Comparison of ENCODE assay signal across 21 cellular contexts in the genomic region with DNA sequence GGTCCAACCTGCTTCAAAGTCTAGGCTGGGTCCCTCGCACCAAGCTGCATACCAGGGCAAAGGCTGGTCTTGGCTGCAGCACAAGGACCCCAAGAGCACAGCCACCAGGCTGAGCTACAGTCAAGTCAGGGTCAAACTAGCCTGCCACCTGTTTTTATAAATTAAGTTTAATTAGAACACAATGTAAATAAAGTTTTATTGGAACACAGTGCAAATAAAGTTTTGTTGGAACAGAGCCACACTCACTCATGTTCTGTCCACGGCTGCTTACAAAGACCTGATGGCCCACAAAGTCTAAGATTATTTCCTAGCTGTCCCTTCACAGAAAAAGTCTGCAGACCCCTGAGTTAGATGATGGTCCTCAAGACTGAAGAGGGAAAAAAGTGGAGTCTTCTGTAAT.
"Had no signal": no experiment of that assay in that cellular context is flagged by ENCODE, and none has a peak within 500 bp of the region (broad histone marks: within the 10 kb centered on the region; RNA-seq: fewer than 3 reads in every experiment).

No MANE protein-coding gene starts in this region.

- H3K9me3 Mint-ChIP-seq: activated CD4-positive, alpha-beta memory T cell treated with anti-CD3 and anti-CD28 coated beads for 36 hours; activated CD4-positive, alpha-beta T cell treated with anti-CD3 and anti-CD28 coated beads, Interleukin-2, amount 10 ng/mL, durations not matched to agents 7 days and 5 days; activated naive CD4-positive, alpha-beta T cell treated with anti-CD3 and anti-CD28 coated beads for 36 hours; activated T-cell treated with anti-CD3 and anti-CD28 coated beads, Interleukin-2, amount 50 U/mL, for 4 hours; T-helper 1 cell treated with Interleukin-12 subunit alpha and Interleukin-12 subunit beta and Interleukin-4 antibody, amounts not matched to agents 30 μg/mL and 1 μg/mL, for 36 hours had no signal

- H3K36me3 Mint-ChIP-seq: activated CD4-positive, alpha-beta memory T cell treated with anti-CD3 and anti-CD28 coated beads for 36 hours; activated naive CD8-positive, alpha-beta T cell had no signal

- H3K4me3 Mint-ChIP-seq: activated CD4-positive, alpha-beta memory T cell treated with anti-CD3 and anti-CD28 coated beads for 36 hours; activated CD4-positive, alpha-beta T cell treated with anti-CD3 and anti-CD28 coated beads, Interleukin-2, amount 10 ng/mL, durations not matched to agents 7 days and 5 days; activated naive CD4-positive, alpha-beta T cell treated with anti-CD3 and anti-CD28 coated beads for 36 hours; activated naive CD8-positive, alpha-beta T cell; activated T-cell treated with anti-CD3 and anti-CD28 coated beads, Interleukin-2, amount 50 U/mL, for 4 hours; T-helper 1 cell treated with Interleukin-12 subunit alpha and Interleukin-12 subunit beta and Interleukin-4 antibody, amounts not matched to agents 30 μg/mL and 1 μg/mL, for 36 hours had no signal

- DNase-seq: activated CD4-positive, alpha-beta memory T cell treated with anti-CD3 and anti-CD28 coated beads for 36 hours; activated CD4-positive, alpha-beta T cell treated with anti-CD3 and anti-CD28 coated beads, Interleukin-2, amount 10 ng/mL, durations not matched to agents 7 days and 5 days; activated CD4-positive, CD25-positive, alpha-beta regulatory T cell; activated CD8-positive, alpha-beta memory T cell treated with anti-CD3 and anti-CD28 coated beads for 24 hours; activated effector memory CD4-positive, alpha-beta T cell treated with anti-CD3 and anti-CD28 coated beads, Interleukin-2, amount 50 U/mL, for 16 hours; activated naive CD4-positive, alpha-beta T cell treated with anti-CD3 and anti-CD28 coated beads for 36 hours; activated T-cell treated with anti-CD3 and anti-CD28 coated beads, Interleukin-2, amount 50 U/mL, for 4 hours; brain microvascular endothelial cell; Karpas-422; NCI-H1048; NCI-H1417; NCI-H1930; NCI-H2171 treated with DMSO at 0.1 percent for 48 hours; NCI-H226; NCI-H526; PC-3; SHP77 treated with DMSO at 0.1 percent for 48 hours; T-helper 9 cell had no signal

- H3K27ac Mint-ChIP-seq: activated CD4-positive, alpha-beta memory T cell treated with anti-CD3 and anti-CD28 coated beads for 36 hours; activated CD4-positive, alpha-beta T cell treated with anti-CD3 and anti-CD28 coated beads, Interleukin-2, amount 10 ng/mL, durations not matched to agents 7 days and 5 days; activated naive CD4-positive, alpha-beta T cell treated with anti-CD3 and anti-CD28 coated beads for 36 hours; activated naive CD8-positive, alpha-beta T cell; T-helper 1 cell treated with Interleukin-12 subunit alpha and Interleukin-12 subunit beta and Interleukin-4 antibody, amounts not matched to agents 30 μg/mL and 1 μg/mL, for 36 hours had no signal

- ATAC-seq: activated T-cell treated with anti-CD3 and anti-CD28 coated beads, Interleukin-2, amount 50 U/mL, for 4 hours; PC-3 had no signal

- H3K27me3 Mint-ChIP-seq: activated CD4-positive, alpha-beta memory T cell treated with anti-CD3 and anti-CD28 coated beads for 36 hours; activated CD4-positive, alpha-beta T cell treated with anti-CD3 and anti-CD28 coated beads, Interleukin-2, amount 10 ng/mL, durations not matched to agents 7 days and 5 days; activated naive CD8-positive, alpha-beta T cell had no signal

- H3K4me3 ChIP-seq: cardiac muscle cell had no signal
